ENCODE assay signal across 18 cellular contexts in the genomic region with DNA sequence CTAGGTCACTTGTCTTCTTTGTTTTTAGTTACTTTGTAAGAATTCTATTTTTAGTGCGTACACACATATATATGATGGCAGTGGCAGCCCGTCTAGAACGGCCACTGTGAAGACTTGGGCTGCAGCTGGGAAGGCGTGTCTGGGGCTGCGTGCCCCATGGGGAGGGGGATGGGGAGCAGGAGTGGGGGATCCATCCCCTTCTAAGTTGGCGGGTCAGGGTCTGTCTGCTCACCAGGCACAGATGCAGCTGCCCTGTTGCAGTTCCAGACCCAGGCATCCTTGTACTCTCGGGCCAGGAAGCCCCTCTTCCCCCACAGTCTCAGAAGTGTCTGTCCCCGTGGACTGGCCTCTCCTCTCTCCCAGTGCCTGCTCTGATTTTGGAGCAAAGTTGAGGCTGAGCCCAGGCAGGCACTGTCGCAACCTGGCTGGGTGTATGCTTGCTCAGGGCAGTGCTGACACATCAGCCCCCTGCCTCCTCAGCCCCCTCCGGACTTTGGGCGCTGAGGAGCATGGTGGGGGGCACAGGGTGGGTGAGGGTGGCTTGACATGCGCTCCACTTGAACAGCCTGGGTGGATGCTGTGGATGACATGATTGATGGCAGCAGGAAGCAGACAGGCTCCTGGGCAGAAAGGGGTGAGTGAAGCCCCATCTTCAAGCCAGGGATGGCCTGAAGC.
DNase-seq lines count a peak whose midpoint lies in the region; ATAC-seq and TF ChIP-seq lines count a peak whose summit lies in the region.
"Had no signal": no experiment of that assay in that cellular context is flagged by ENCODE, and none has a peak within 500 bp of the region (broad histone marks: within the 10 kb centered on the region; RNA-seq: fewer than 3 reads in every experiment).

No MANE protein-coding gene starts in this region.

- DNase-seq in natural killer cell treated with Interleukin-12 subunit alpha and Interleukin-12 subunit beta and Interleukin-15 and Interleukin-18, amount 100 ng/mL, for 72 hours (ENCODE audit: low spot score) = no peak
- DNase-seq in natural killer cell (no peak), sciatic nerve (ENCODE audit: low spot score) (no peak), upper lobe of left lung (peak in 1 of 2 donors; percentile 15), ecto neural progenitor cell (ENCODE audit: low spot score) (no peak), NCI-H524 treated with DMSO at 0.1 percent for 48 hours (lab: John Stamatoyannopoulos, UW) (no peak), HT-29 (ENCODE audit: low spot score) (no peak)
- DNase-seq: 8988T; Calu3; CD8-positive, alpha-beta T cell; DMS79 treated with DMSO at 0.1 percent for 48 hours; GF-D8; H7; HFFc6 had no signal

- 86 to 96% methylated on average over 9 to 12 of the region's 12 CpGs for WGBS in upper lobe of left lung, 2 donors

- no peak for TF ChIP-seq POLR2A in upper lobe of left lung (IDR thresholded peaks at IDR 0.05)

- H3K4me3 ChIP-seq in upper lobe of left lung = no peak overlapping the region
- H3K4me3 ChIP-seq: BLaER1, GM23338 had no signal

- TF ChIP-seq CTCF in natural killer cell (IDR thresholded peaks at IDR 0.05) (no peak), upper lobe of left lung (IDR thresholded peaks at IDR 0.05) (no peak)

- no peaks in the 10 kb centered on the region for H3K4me1 ChIP-seq in upper lobe of left lung
- H3K4me1 ChIP-seq: BLaER1 had no signal

- no peaks in the 10 kb centered on the region for H3K27me3 ChIP-seq in upper lobe of left lung
- H3K27me3 ChIP-seq: BLaER1 had no signal

- H3K4me3 Mint-ChIP-seq in natural killer cell treated with Interleukin-12 subunit alpha and Interleukin-12 subunit beta and Interleukin-15 and Interleukin-18, amount 100 ng/mL, for 72 hours = no peak overlapping the region
- H3K4me3 Mint-ChIP-seq in natural killer cell = no peak overlapping the region
- H3K4me3 Mint-ChIP-seq: CD8-positive, alpha-beta T cell; GM23338; HFFc6 had no signal

- no peak overlapping the region for H3K27ac Mint-ChIP-seq in natural killer cell treated with Interleukin-12 subunit alpha and Interleukin-12 subunit beta and Interleukin-15 and Interleukin-18, amount 100 ng/mL, for 72 hours
- no peak overlapping the region for H3K27ac Mint-ChIP-seq in natural killer cell
- H3K27ac Mint-ChIP-seq: CD8-positive, alpha-beta T cell; GM23338; HFFc6 had no signal

- H3K27me3 Mint-ChIP-seq in natural killer cell treated with Interleukin-12 subunit alpha and Interleukin-12 subunit beta and Interleukin-15 and Interleukin-18, amount 100 ng/mL, for 72 hours = no peaks in the 10 kb centered on the region
- H3K27me3 Mint-ChIP-seq in natural killer cell (ENCODE audit: low read depth in 2 of 2) = no peaks in the 10 kb centered on the region

- no peaks in the 10 kb centered on the region for H3K9me3 ChIP-seq in upper lobe of left lung

- H3K36me3 Mint-ChIP-seq in natural killer cell treated with Interleukin-12 subunit alpha and Interleukin-12 subunit beta and Interleukin-15 and Interleukin-18, amount 100 ng/mL, for 72 hours = no peaks in the 10 kb centered on the region
- H3K36me3 Mint-ChIP-seq in natural killer cell = peaks cover 7% of the 10 kb centered on the region
- H3K36me3 Mint-ChIP-seq: CD8-positive, alpha-beta T cell had no signal

- intact Hi-C loops in natural killer cell (cut with micrococcal nuclease) (no loop called here), sciatic nerve (cut with DNase I) (no loop called here)

- no peaks in the 10 kb centered on the region for H3K4me1 Mint-ChIP-seq in natural killer cell treated with Interleukin-12 subunit alpha and Interleukin-12 subunit beta and Interleukin-15 and Interleukin-18, amount 100 ng/mL, for 72 hours (ENCODE audit: low read depth in 2 of 2)
- no peaks in the 10 kb centered on the region for H3K4me1 Mint-ChIP-seq in natural killer cell
- H3K4me1 Mint-ChIP-seq: GM23338 had no signal

- ATAC-seq in natural killer cell treated with Interleukin-12 subunit alpha and Interleukin-12 subunit beta and Interleukin-15 and Interleukin-18, amount 100 ng/mL, for 72 hours = peak; percentile 38 to 45
- ATAC-seq in natural killer cell = no peak
- peak; percentile 32 for ATAC-seq in sciatic nerve
- ATAC-seq in upper lobe of left lung (ENCODE audit: low FRiP score in 2 of 2) = peak; percentile 6 to 71
- ATAC-seq: CD8-positive, alpha-beta T cell; GM23338; HCT116 had no signal

- peaks cover 10% of the 10 kb centered on the region for H3K9me3 Mint-ChIP-seq in natural killer cell treated with Interleukin-12 subunit alpha and Interleukin-12 subunit beta and Interleukin-15 and Interleukin-18, amount 100 ng/mL, for 72 hours
- peaks cover 9 to 15% of the 10 kb centered on the region in 2 donors for H3K9me3 Mint-ChIP-seq in natural killer cell
- H3K9me3 Mint-ChIP-seq: GM23338, HFFc6 had no signal

- no peak for TF ChIP-seq EP300 in upper lobe of left lung (IDR thresholded peaks at IDR 0.05)

- no peaks in the 10 kb centered on the region for H3K36me3 ChIP-seq in upper lobe of left lung
- H3K36me3 ChIP-seq: BLaER1 had no signal

- H3K27ac ChIP-seq in upper lobe of left lung = no peak overlapping the region
- H3K27ac ChIP-seq: BLaER1, HL-60 had no signal

Comparison
In these comparisons a context has a peak if more than half of its experiments do, and no peak if none do; other contexts are left out.
1. ATAC-seq: peak in natural killer cell treated with Interleukin-12 subunit alpha and Interleukin-12 subunit beta and Interleukin-15 and Interleukin-18, amount 100 ng/mL, for 72 hours (2 of 2), sciatic nerve (single experiment) and upper lobe of left lung (2 of 2); none in natural killer cell (0 of 3).